ENCODE assay signal across 19 cellular contexts in the genomic region with DNA sequence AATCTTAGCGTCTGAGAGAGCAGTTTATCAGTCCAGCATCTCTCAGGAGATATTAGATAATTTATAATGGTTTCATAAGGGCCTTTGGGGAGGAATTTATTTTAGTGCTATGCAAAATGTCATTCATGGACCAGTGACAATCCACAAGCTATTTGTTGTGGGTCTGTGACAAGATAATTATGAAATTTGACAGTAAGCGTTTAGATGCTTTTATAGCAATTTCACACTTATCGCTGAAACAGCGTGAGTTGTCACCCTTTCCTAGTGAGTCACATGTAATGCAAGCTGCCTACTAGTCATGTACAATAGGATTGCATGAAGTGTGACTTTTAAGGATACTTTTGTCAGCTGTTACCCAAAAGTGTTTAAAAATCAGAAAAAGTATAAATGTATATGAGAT.
"Had no signal": no experiment of that assay in that cellular context is flagged by ENCODE, and none has a peak within 500 bp of the region (broad histone marks: within the 10 kb centered on the region; RNA-seq: fewer than 3 reads in every experiment).

No MANE protein-coding gene starts in this region.

- H3K27ac ChIP-seq: heart right ventricle, ovary, right atrium auricular region, suprapubic skin, thyroid gland, upper lobe of left lung, uterus had no signal

- ATAC-seq: esophagus mucosa; heart right ventricle; left lobe of liver; mucosa of descending colon; naive thymus-derived CD8-positive, alpha-beta T cell; stimulated activated effector memory CD8-positive, alpha-beta T cell treated with anti-CD3 and anti-CD28 coated beads, Interleukin-12 subunit alpha, Interleukin-12 subunit beta, amount 100 ng/mL, for 72 hours; stimulated activated naive CD8-positive, alpha-beta T cell treated with anti-CD3 and anti-CD28 coated beads, Interleukin-15, Interleukin-2, amounts not matched to agents 100 U/mL and 50 U/mL, for 24 hours had no signal

- H3K4me1 ChIP-seq: right atrium auricular region, suprapubic skin, thyroid gland, upper lobe of left lung, uterus had no signal

- FAIRE-seq: colon, frontal cortex, islet of Langerhans had no signal

- H3K36me3 ChIP-seq: heart right ventricle, ovary, right atrium auricular region, suprapubic skin, thyroid gland, upper lobe of left lung, uterus had no signal

- H3K4me3 ChIP-seq: heart right ventricle, mucosa of descending colon, ovary, right atrium auricular region, suprapubic skin, thyroid gland, upper lobe of left lung, uterus had no signal

- H3K9me3 ChIP-seq: mucosa of descending colon, ovary, right atrium auricular region, suprapubic skin, thyroid gland, upper lobe of left lung, uterus had no signal

- DNase-seq: heart right ventricle; hypothalamus; mucosa of descending colon; naive thymus-derived CD8-positive, alpha-beta T cell; ovary; stimulated activated CD4-positive, alpha-beta T cell treated with anti-CD3 and anti-CD28 coated beads, Interleukin-4, amount 100 ng/mL, for 1 hour; stimulated activated CD8-positive, alpha-beta memory T cell treated with anti-CD3 and anti-CD28 coated beads, Interleukin-4, amount 100 ng/mL, for 48 hours; stimulated activated naive CD8-positive, alpha-beta T cell treated with anti-CD3 and anti-CD28 coated beads, Interleukin-15, Interleukin-2, amounts not matched to agents 100 U/mL and 50 U/mL, for 24 hours; thyroid gland; upper lobe of left lung; uterus had no signal

- H3K27me3 ChIP-seq: heart right ventricle, ovary, right atrium auricular region, suprapubic skin, thyroid gland, upper lobe of left lung, uterus had no signal
